20 cellular contexts compared by ENCODE assay signal in genomic region chr2:72082887-72083286, GRCh38.
DNase-seq lines count a peak whose midpoint lies in the region; ATAC-seq and TF ChIP-seq lines count a peak whose summit lies in the region.
"Had no signal": no experiment of that assay in that cellular context is flagged by ENCODE, and none has a peak within 500 bp of the region (broad histone marks: within the 10 kb centered on the region; RNA-seq: fewer than 3 reads in every experiment).

No MANE protein-coding gene starts in this region.

- H4K91ac ChIP-seq in neuronal stem cell (ENCODE audit: low read depth, low read length, poor library complexity), result no peak overlapping the region

- H3K9me3 ChIP-seq in breast epithelium (no peaks in the 10 kb centered on the region), neuronal stem cell (replicated peaks in 1 of 2; ENCODE audit: control insufficient read depth in 2 of 2, insufficient read depth in 1 of 2, low read depth in 1 of 2, low read length in 2 of 2) (peaks cover 0 to 5% of the 10 kb centered on the region in 2 donors), body of pancreas (peaks cover 0 to 7% (median 0%) of the 10 kb centered on the region in 3 donors)

- DNase-seq in MCF 10A (ENCODE audit: unreplicated experiment), result no peak
- DNase-seq in breast epithelium (ENCODE audit: low spot score in 2 of 2), result no peak
- DNase-seq in WTC11 (ENCODE audit: low spot score), result no peak
- no peak for DNase-seq in neuronal stem cell (ENCODE audit: low spot score)
- DNase-seq in activated naive CD4-positive, alpha-beta T cell treated with Interleukin-2 at 50 U/mL for 16 hours, result no peak
- DNase-seq in body of pancreas, result no peak
- DNase-seq: CD4-positive, CD25-positive, alpha-beta regulatory T cell; CD8-positive, alpha-beta memory T cell; DMS 273 treated with DMSO at 0.1 percent for 48 hours; DMS79; EL; GDM1; H9 had no signal

- ATAC-seq in WTC11 (no peak), body of pancreas (no peak)
- ATAC-seq: GM12878, GM23338, HCT116 had no signal

- H3K27ac Mint-ChIP-seq in MCF 10A (ENCODE audit: low read depth, unreplicated experiment), result peak overlapping the region; percentile 25
- H3K27ac Mint-ChIP-seq in WTC11, result 0 out of 2 replicates have a peak overlapping the region, but pooled peaks have one; percentile 37
- H3K27ac Mint-ChIP-seq: B cell; CD4-positive, CD25-positive, alpha-beta regulatory T cell; CD8-positive, alpha-beta memory T cell; GM23338; H9 had no signal

- H4K8ac ChIP-seq in neuronal stem cell (ENCODE audit: low read depth, low read length), result no peak overlapping the region

- no peak overlapping the region for H2BK120ac ChIP-seq in neuronal stem cell (ENCODE audit: low read depth, low read length)

- no peak overlapping the region for H2BK5ac ChIP-seq in neuronal stem cell (ENCODE audit: low read length)

- peak overlapping the region; percentile 83 for H2AK5ac ChIP-seq in neuronal stem cell (ENCODE audit: low read depth, low read length)

- intact Hi-C loops in MCF 10A (cut with micrococcal nuclease), result no loop called here
- intact Hi-C loops in breast epithelium (cut with DNase I; ENCODE audit: low total_unique reads), result no loop called here
- intact Hi-C loops in body of pancreas (cut with DNase I), result no loop called here

- H3K4me3 Mint-ChIP-seq in MCF 10A (ENCODE audit: unreplicated experiment), result no peak overlapping the region
- no peak overlapping the region for H3K4me3 Mint-ChIP-seq in WTC11
- H3K4me3 Mint-ChIP-seq: B cell; CD4-positive, CD25-positive, alpha-beta regulatory T cell; CD8-positive, alpha-beta memory T cell; GM23338; H9 had no signal

- H3K27me3 Mint-ChIP-seq in MCF 10A (ENCODE audit: insufficient read depth, unreplicated experiment) (no peaks in the 10 kb centered on the region), WTC11 (ENCODE audit: low read depth) (no peaks in the 10 kb centered on the region; the same call in 1 of the 2 replicates)
- H3K27me3 Mint-ChIP-seq: B cell; CD4-positive, CD25-positive, alpha-beta regulatory T cell; CD8-positive, alpha-beta memory T cell had no signal

- H3K36me3 ChIP-seq in breast epithelium (no peaks in the 10 kb centered on the region), neuronal stem cell (replicated peaks in 1 of 2; ENCODE audit: control insufficient read depth in 2 of 2, insufficient read depth in 2 of 2, low read length in 2 of 2) (no peaks in the 10 kb centered on the region), body of pancreas (replicated peaks in 1 of 2; ENCODE audit: insufficient read depth in 1 of 2, low read depth in 2 of 2) (no peaks in the 10 kb centered on the region)
- H3K36me3 ChIP-seq: BLaER1 had no signal

- TF ChIP-seq POLR2A in breast epithelium (IDR thresholded peaks at IDR 0.05) (no peak), body of pancreas (IDR thresholded peaks at IDR 0.05) (no peak)

- H2AFZ ChIP-seq in neuronal stem cell (ENCODE audit: low read length), result no peak overlapping the region
- H2AFZ ChIP-seq: GM23338 had no signal

- H3K27ac ChIP-seq in breast epithelium (no peak overlapping the region), neuronal stem cell (replicated peaks; ENCODE audit: low read length) (no peak overlapping the region), body of pancreas (no peak overlapping the region)
- H3K27ac ChIP-seq: 22Rv1, BLaER1, C4-2B had no signal

- no peaks in the 10 kb centered on the region for H3K27me3 ChIP-seq in breast epithelium
- no peaks in the 10 kb centered on the region for H3K27me3 ChIP-seq in neuronal stem cell (ENCODE audit: control insufficient read depth in 3 of 3, insufficient read depth in 3 of 3, low read depth in 1 of 3, low read length in 3 of 3)
- H3K27me3 ChIP-seq in body of pancreas, result no peaks in the 10 kb centered on the region
- H3K27me3 ChIP-seq: BLaER1 had no signal

- POLR2A ChIA-PET in MCF 10A (lab: Yijun Ruan, JAX) (interaction anchor here (0.6 kb wide), 1 partner anchor 1160 kb away, joined by 3 read pairs; no protein-coding TSS in a partner anchor), WTC11 (lab: Charles Lee) (no interaction called here)

- no peak for TF ChIP-seq CTCF in MCF 10A (IDR thresholded peaks at IDR 0.05; ENCODE audit: unreplicated experiment)
- TF ChIP-seq CTCF in breast epithelium (IDR thresholded peaks at IDR 0.05), result no peak
- no peak for TF ChIP-seq CTCF in WTC11 (IDR thresholded peaks at IDR 0.05)
- no peak for TF ChIP-seq CTCF in body of pancreas (IDR thresholded peaks at IDR 0.05)

- no peak overlapping the region for H3K23ac ChIP-seq in neuronal stem cell (ENCODE audit: low read depth, low read length, poor library complexity)

- H3K9me3 Mint-ChIP-seq in MCF 10A (ENCODE audit: unreplicated experiment), result no peaks in the 10 kb centered on the region
- peaks cover 18% of the 10 kb centered on the region; the same call in 1 of the 2 replicates for H3K9me3 Mint-ChIP-seq in WTC11

- H3K36me3 Mint-ChIP-seq in MCF 10A (ENCODE audit: insufficient read depth, unreplicated experiment), result no peaks in the 10 kb centered on the region
- peaks cover 3% of the 10 kb centered on the region for H3K36me3 Mint-ChIP-seq in WTC11
- H3K36me3 Mint-ChIP-seq: CD4-positive, CD25-positive, alpha-beta regulatory T cell; CD8-positive, alpha-beta memory T cell had no signal

- H2BK15ac ChIP-seq in neuronal stem cell (ENCODE audit: low read length), result no peak overlapping the region

- WGBS in neuronal stem cell (ENCODE audit: extremely low coverage in 2 of 2, insufficient read length in 2 of 2, insufficient replicate concordance in 1 of 2), 2 donors, result no CpG with 5 or more reads among the region's 17 CpGs
- 84 to 86% methylated on average over 17 of the region's 17 CpGs for WGBS in body of pancreas, 2 donors

- H3K4me1 ChIP-seq in breast epithelium, result no peaks in the 10 kb centered on the region
- peaks cover 0 to 4% of the 10 kb centered on the region in 2 donors for H3K4me1 ChIP-seq in neuronal stem cell (ENCODE audit: control insufficient read depth in 2 of 2, insufficient read depth in 1 of 2, low read depth in 1 of 2, low read length in 2 of 2)
- peaks cover 3% of the 10 kb centered on the region for H3K4me1 ChIP-seq in body of pancreas
- H3K4me1 ChIP-seq: BLaER1 had no signal

- CTCF ChIA-PET in MCF 10A (lab: Yijun Ruan, JAX) (no interaction called here), WTC11 (lab: Charles Lee) (no interaction called here)

- H2BK12ac ChIP-seq in neuronal stem cell (ENCODE audit: low read length), result no peak overlapping the region

- H3K4me1 Mint-ChIP-seq in MCF 10A (ENCODE audit: insufficient read depth, unreplicated experiment), result no peaks in the 10 kb centered on the region
- H3K4me1 Mint-ChIP-seq in WTC11, result no peaks in the 10 kb centered on the region
- H3K4me1 Mint-ChIP-seq: B cell; CD4-positive, CD25-positive, alpha-beta regulatory T cell; CD8-positive, alpha-beta memory T cell; GM23338; H9 had no signal

- no peak overlapping the region for H3K4me2 ChIP-seq in neuronal stem cell (ENCODE audit: insufficient read depth, low read length, poor library complexity, severe bottlenecking)
- H3K4me2 ChIP-seq: BLaER1, GM23338 had no signal

- no peak overlapping the region for H3K9ac ChIP-seq in neuronal stem cell (ENCODE audit: low read depth, low read length, poor library complexity)
- H3K9ac ChIP-seq: BLaER1 had no signal

- H3K4me3 ChIP-seq in breast epithelium (no peak overlapping the region), neuronal stem cell (ENCODE audit: low read length in 2 of 2) (no peak overlapping the region), body of pancreas (no peak overlapping the region)
- H3K4me3 ChIP-seq: BLaER1, GM12878, GM23338 had no signal

- peak overlapping the region; percentile 71 for H3K14ac ChIP-seq in neuronal stem cell (ENCODE audit: low read length)

- no peak overlapping the region for H3K18ac ChIP-seq in neuronal stem cell (ENCODE audit: low read length)

- BruUV-seq in MCF 10A (replicated peaks; lab: Mats Ljungman, UMichigan), result no TSS peak

- peaks cover 5% of the 10 kb centered on the region for H3K79me1 ChIP-seq in neuronal stem cell (ENCODE audit: low read depth, low read length)

- H3K4ac ChIP-seq in neuronal stem cell (ENCODE audit: low read length), result no peak overlapping the region

TF ChIP-seq in WTC11, 78 proteins besides CTCF, POLR2A, EP300 and RAD21:
- TF ChIP-seq RELA (CRISPR knock-in tag; IDR thresholded peaks at IDR 0.05; ENCODE audit: borderline replicate concordance) (no peak), JUN (CRISPR knock-in tag; IDR thresholded peaks at IDR 0.05) (no peak), USF2 (CRISPR knock-in tag; IDR thresholded peaks at IDR 0.05) (no peak), ZBTB43 (CRISPR knock-in tag; IDR thresholded peaks at IDR 0.05) (no peak), ZNF138 (CRISPR knock-in tag; conservative IDR thresholded peaks at IDR 0.05) (no peak), GRHL2 (CRISPR knock-in tag; IDR thresholded peaks at IDR 0.05; ENCODE audit: insufficient replicate concordance, severe bottlenecking) (no peak)
